In the genomic region with DNA sequence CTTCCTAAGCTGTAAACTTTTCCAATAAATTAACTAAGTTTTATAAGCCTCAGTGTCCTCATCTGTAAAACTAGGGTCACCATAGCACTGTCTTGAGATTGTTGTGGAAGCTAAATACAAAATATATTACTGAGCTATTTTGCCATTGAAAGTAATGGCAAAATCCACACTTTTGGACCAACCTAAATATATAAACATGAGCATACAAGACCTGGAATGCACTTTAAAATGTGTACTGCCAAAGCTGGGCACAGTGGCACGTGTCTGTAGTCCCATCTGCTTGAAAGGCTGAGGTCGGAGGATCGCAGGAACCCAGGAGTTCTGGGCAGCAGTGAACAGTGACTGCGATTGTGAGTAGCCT, we compare ENCODE assay signal across 3 cellular contexts.
TF ChIP-seq lines count a peak whose summit lies in the region.

No MANE protein-coding gene starts in this region.

TF ChIP-seq in HCT116, 20 proteins besides CTCF, POLR2A, EP300 and RAD21:
- TF ChIP-seq, protein P1, sequence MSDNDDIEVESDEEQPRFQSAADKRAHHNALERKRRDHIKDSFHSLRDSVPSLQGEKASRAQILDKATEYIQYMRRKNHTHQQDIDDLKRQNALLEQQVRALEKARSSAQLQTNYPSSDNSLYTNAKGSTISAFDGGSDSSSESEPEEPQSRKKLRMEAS (IDR thresholded peaks at IDR 0.05) = no peak
- TF ChIP-seq ZNF274 (IDR thresholded peaks at IDR 0.05; ENCODE audit: low read depth, low read length) (no peak), EGR1 (IDR thresholded peaks at IDR 0.05; ENCODE audit: low read depth) (no peak), JUND (IDR thresholded peaks at IDR 0.05) (no peak), YY1 (IDR thresholded peaks at IDR 0.05; ENCODE audit: extremely low read depth, insufficient replicate concordance, low read depth, low read length) (no peak), TCF7L2 (IDR thresholded peaks at IDR 0.05; ENCODE audit: borderline replicate concordance, extremely low read depth, insufficient read depth, insufficient read length) (no peak), POLR2AphosphoS5 (IDR thresholded peaks at IDR 0.05; ENCODE audit: low read depth, low read length) (no peak), EZH2phosphoT487 (IDR thresholded peaks at IDR 0.05; ENCODE audit: borderline replicate concordance) (no peak), EZH2 (IDR thresholded peaks at IDR 0.05) (no peak), SIN3A (IDR thresholded peaks at IDR 0.05; ENCODE audit: low read depth) (no peak), ELF1 (IDR thresholded peaks at IDR 0.05; ENCODE audit: borderline replicate concordance, low read depth) (no peak)
- TF ChIP-seq, protein P2, sequence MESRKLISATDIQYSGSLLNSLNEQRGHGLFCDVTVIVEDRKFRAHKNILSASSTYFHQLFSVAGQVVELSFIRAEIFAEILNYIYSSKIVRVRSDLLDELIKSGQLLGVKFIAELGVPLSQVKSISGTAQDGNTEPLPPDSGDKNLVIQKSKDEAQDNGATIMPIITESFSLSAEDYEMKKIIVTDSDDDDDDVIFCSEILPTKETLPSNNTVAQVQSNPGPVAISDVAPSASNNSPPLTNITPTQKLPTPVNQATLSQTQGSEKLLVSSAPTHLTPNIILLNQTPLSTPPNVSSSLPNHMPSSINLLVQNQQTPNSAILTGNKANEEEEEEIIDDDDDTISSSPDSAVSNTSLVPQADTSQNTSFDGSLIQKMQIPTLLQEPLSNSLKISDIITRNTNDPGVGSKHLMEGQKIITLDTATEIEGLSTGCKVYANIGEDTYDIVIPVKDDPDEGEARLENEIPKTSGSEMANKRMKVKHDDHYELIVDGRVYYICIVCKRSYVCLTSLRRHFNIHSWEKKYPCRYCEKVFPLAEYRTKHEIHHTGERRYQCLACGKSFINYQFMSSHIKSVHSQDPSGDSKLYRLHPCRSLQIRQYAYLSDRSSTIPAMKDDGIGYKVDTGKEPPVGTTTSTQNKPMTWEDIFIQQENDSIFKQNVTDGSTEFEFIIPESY (IDR thresholded peaks at IDR 0.05; ENCODE audit: extremely low read depth, insufficient replicate concordance, low read length) = no peak
- TF ChIP-seq, protein P3, sequence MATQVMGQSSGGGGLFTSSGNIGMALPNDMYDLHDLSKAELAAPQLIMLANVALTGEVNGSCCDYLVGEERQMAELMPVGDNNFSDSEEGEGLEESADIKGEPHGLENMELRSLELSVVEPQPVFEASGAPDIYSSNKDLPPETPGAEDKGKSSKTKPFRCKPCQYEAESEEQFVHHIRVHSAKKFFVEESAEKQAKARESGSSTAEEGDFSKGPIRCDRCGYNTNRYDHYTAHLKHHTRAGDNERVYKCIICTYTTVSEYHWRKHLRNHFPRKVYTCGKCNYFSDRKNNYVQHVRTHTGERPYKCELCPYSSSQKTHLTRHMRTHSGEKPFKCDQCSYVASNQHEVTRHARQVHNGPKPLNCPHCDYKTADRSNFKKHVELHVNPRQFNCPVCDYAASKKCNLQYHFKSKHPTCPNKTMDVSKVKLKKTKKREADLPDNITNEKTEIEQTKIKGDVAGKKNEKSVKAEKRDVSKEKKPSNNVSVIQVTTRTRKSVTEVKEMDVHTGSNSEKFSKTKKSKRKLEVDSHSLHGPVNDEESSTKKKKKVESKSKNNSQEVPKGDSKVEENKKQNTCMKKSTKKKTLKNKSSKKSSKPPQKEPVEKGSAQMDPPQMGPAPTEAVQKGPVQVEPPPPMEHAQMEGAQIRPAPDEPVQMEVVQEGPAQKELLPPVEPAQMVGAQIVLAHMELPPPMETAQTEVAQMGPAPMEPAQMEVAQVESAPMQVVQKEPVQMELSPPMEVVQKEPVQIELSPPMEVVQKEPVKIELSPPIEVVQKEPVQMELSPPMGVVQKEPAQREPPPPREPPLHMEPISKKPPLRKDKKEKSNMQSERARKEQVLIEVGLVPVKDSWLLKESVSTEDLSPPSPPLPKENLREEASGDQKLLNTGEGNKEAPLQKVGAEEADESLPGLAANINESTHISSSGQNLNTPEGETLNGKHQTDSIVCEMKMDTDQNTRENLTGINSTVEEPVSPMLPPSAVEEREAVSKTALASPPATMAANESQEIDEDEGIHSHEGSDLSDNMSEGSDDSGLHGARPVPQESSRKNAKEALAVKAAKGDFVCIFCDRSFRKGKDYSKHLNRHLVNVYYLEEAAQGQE (IDR thresholded peaks at IDR 0.05; ENCODE audit: low read depth) = no peak

TF ChIP-seq in K562, 482 proteins besides CTCF, POLR2A, EP300 and RAD21:
- TF ChIP-seq SREBF2 (CRISPR knock-in tag; IDR thresholded peaks at IDR 0.05) (no peak), KLF16 (IDR thresholded peaks at IDR 0.05) (no peak), ZNF143 (CRISPR knock-in tag; IDR thresholded peaks at IDR 0.05) (no peak), EWSR1 (IDR thresholded peaks at IDR 0.05; ENCODE audit: borderline replicate concordance, low read depth, partially characterized antibody) (no peak), SMAD2 (IDR thresholded peaks at IDR 0.05; ENCODE audit: low read depth, low read length) (no peak), SETDB1 (IDR thresholded peaks at IDR 0.05; ENCODE audit: low read length) (no peak), NR3C1 (CRISPR knock-in tag; IDR thresholded peaks at IDR 0.05) (no peak), CBFA2T3 (IDR thresholded peaks at IDR 0.05) (no peak), STAG1 (CRISPR knock-in tag; IDR thresholded peaks at IDR 0.05; ENCODE audit: borderline replicate concordance) (no peak), ZNF79 (CRISPR knock-in tag; IDR thresholded peaks at IDR 0.05; ENCODE audit: low read depth) (no peak), SUPT5H (IDR thresholded peaks at IDR 0.05) (no peak), DIDO1 (tag; IDR thresholded peaks at IDR 0.05; ENCODE audit: low read depth) (no peak)
- TF ChIP-seq, protein P4, sequence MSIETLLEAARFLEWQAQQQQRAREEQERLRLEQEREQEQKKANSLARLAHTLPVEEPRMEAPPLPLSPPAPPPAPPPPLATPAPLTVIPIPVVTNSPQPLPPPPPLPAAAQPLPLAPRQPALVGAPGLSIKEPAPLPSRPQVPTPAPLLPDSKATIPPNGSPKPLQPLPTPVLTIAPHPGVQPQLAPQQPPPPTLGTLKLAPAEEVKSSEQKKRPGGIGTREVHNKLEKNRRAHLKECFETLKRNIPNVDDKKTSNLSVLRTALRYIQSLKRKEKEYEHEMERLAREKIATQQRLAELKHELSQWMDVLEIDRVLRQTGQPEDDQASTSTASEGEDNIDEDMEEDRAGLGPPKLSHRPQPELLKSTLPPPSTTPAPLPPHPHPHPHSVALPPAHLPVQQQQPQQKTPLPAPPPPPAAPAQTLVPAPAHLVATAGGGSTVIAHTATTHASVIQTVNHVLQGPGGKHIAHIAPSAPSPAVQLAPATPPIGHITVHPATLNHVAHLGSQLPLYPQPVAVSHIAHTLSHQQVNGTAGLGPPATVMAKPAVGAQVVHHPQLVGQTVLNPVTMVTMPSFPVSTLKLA (conservative IDR thresholded peaks at IDR 0.05) = no peak
- TF ChIP-seq, protein P5, sequence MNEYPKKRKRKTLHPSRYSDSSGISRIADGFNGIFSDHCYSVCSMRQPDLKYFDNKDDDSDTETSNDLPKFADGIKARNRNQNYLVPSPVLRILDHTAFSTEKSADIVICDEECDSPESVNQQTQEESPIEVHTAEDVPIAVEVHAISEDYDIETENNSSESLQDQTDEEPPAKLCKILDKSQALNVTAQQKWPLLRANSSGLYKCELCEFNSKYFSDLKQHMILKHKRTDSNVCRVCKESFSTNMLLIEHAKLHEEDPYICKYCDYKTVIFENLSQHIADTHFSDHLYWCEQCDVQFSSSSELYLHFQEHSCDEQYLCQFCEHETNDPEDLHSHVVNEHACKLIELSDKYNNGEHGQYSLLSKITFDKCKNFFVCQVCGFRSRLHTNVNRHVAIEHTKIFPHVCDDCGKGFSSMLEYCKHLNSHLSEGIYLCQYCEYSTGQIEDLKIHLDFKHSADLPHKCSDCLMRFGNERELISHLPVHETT (CRISPR knock-in tag; conservative IDR thresholded peaks at IDR 0.05 in 1 of 2, IDR thresholded peaks at IDR 0.05 in 1 of 2) = no peak
- TF ChIP-seq, protein P6, sequence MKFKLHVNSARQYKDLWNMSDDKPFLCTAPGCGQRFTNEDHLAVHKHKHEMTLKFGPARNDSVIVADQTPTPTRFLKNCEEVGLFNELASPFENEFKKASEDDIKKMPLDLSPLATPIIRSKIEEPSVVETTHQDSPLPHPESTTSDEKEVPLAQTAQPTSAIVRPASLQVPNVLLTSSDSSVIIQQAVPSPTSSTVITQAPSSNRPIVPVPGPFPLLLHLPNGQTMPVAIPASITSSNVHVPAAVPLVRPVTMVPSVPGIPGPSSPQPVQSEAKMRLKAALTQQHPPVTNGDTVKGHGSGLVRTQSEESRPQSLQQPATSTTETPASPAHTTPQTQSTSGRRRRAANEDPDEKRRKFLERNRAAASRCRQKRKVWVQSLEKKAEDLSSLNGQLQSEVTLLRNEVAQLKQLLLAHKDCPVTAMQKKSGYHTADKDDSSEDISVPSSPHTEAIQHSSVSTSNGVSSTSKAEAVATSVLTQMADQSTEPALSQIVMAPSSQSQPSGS (CRISPR knock-in tag; IDR thresholded peaks at IDR 0.05) = no peak
- TF ChIP-seq, protein P7, sequence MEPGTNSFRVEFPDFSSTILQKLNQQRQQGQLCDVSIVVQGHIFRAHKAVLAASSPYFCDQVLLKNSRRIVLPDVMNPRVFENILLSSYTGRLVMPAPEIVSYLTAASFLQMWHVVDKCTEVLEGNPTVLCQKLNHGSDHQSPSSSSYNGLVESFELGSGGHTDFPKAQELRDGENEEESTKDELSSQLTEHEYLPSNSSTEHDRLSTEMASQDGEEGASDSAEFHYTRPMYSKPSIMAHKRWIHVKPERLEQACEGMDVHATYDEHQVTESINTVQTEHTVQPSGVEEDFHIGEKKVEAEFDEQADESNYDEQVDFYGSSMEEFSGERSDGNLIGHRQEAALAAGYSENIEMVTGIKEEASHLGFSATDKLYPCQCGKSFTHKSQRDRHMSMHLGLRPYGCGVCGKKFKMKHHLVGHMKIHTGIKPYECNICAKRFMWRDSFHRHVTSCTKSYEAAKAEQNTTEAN (CRISPR knock-in tag; IDR thresholded peaks at IDR 0.05) = no peak
TF ChIP-seq in K562: peak in this region for 0.

TF ChIP-seq in SK-N-SH, 30 proteins besides CTCF, POLR2A, EP300 and RAD21:
- TF ChIP-seq YY1 (IDR thresholded peaks at IDR 0.05; ENCODE audit: low read depth) (no peak), RCOR1 (IDR thresholded peaks at IDR 0.05; ENCODE audit: low read length) (no peak), MEF2A (IDR thresholded peaks at IDR 0.05; ENCODE audit: borderline replicate concordance, low read depth) (no peak), FOSL2 (IDR thresholded peaks at IDR 0.05; ENCODE audit: borderline replicate concordance, low read depth) (no peak), SMC3 (IDR thresholded peaks at IDR 0.05; ENCODE audit: low read depth, low read length) (no peak), JUND (IDR thresholded peaks at IDR 0.05) (no peak), NFIC (IDR thresholded peaks at IDR 0.05; ENCODE audit: borderline replicate concordance) (no peak), RFX5 (IDR thresholded peaks at IDR 0.05; ENCODE audit: low read length) (no peak), RXRA (IDR thresholded peaks at IDR 0.05; ENCODE audit: borderline replicate concordance, low read depth) (no peak)
- TF ChIP-seq, protein P8, sequence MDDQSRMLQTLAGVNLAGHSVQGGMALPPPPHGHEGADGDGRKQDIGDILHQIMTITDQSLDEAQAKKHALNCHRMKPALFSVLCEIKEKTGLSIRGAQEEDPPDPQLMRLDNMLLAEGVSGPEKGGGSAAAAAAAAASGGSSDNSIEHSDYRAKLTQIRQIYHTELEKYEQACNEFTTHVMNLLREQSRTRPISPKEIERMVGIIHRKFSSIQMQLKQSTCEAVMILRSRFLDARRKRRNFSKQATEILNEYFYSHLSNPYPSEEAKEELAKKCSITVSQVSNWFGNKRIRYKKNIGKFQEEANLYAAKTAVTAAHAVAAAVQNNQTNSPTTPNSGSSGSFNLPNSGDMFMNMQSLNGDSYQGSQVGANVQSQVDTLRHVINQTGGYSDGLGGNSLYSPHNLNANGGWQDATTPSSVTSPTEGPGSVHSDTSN (IDR thresholded peaks at IDR 0.05) = no peak
